In genomic region chr1:91552091-91552490, GRCh38 we compare ENCODE assay signal across 1 cellular context.
TF ChIP-seq lines count a peak whose summit lies in the region.

No MANE protein-coding gene starts in this region.

TF ChIP-seq in IMR-90, 13 proteins besides CTCF, POLR2A, EP300 and RAD21 (continued from another document):
- TF ChIP-seq USF2 (IDR thresholded peaks at IDR 0.05; ENCODE audit: low read depth, low read length) (no peak), CEBPB (IDR thresholded peaks at IDR 0.05; ENCODE audit: low read depth, low read length) (no peak), MAFK (IDR thresholded peaks at IDR 0.05; ENCODE audit: low read depth, low read length) (no peak)
